ENCODE assay signal across 1 cellular context in genomic region chr5:14165375-14166091, GRCh38.
TF ChIP-seq lines count a peak whose summit lies in the region.

No MANE protein-coding gene starts in this region.

TF ChIP-seq in HepG2, 621 proteins besides CTCF, POLR2A, EP300 and RAD21 (continued from another document):
- no peak for TF ChIP-seq STAT6 (CRISPR knock-in tag; IDR thresholded peaks at IDR 0.05; ENCODE audit: borderline replicate concordance)
- TF ChIP-seq RNF2 (conservative IDR thresholded peaks at IDR 0.05; ENCODE audit: low read depth): no peak
- no peak for TF ChIP-seq NFKBIZ (CRISPR knock-in tag; IDR thresholded peaks at IDR 0.05)
- no peak for TF ChIP-seq SOX13 (IDR thresholded peaks at IDR 0.05)
- peak in 1 of 2 experiments; percentile 28; a peak in 1 of 4 replicates for TF ChIP-seq SOX13 (CRISPR knock-in tag; conservative IDR thresholded peaks at IDR 0.05 in 1 of 2, IDR thresholded peaks at IDR 0.05 in 1 of 2)
- peak; percentile 58; the same call in 1 of the 2 replicates for TF ChIP-seq ZBTB33 (CRISPR knock-in tag; IDR thresholded peaks at IDR 0.05)
- TF ChIP-seq ATF3 (CRISPR knock-in tag; IDR thresholded peaks at IDR 0.05): 0 out of 2 replicates have a peak, but pooled peaks have one; percentile 34
- peak; percentile 38; the same call in 1 of the 2 replicates for TF ChIP-seq FOSL1 (CRISPR knock-in tag; IDR thresholded peaks at IDR 0.05; ENCODE audit: borderline replicate concordance)
- 0 out of 4 replicates have a peak, but pooled peaks of 1 of the 2 experiments have one; percentile 3 for TF ChIP-seq MAFK (conservative IDR thresholded peaks at IDR 0.05 in 1 of 2, IDR thresholded peaks at IDR 0.05 in 1 of 2; ENCODE audit: low read length in 2 of 2)
- no peak for TF ChIP-seq PHF21A (CRISPR knock-in tag; IDR thresholded peaks at IDR 0.05)
- TF ChIP-seq ARID5B (CRISPR knock-in tag; IDR thresholded peaks at IDR 0.05): 0 out of 2 replicates have a peak, but pooled peaks have one; percentile 36
